Comparison of ENCODE assay signal across 19 cellular contexts in the genomic region with DNA sequence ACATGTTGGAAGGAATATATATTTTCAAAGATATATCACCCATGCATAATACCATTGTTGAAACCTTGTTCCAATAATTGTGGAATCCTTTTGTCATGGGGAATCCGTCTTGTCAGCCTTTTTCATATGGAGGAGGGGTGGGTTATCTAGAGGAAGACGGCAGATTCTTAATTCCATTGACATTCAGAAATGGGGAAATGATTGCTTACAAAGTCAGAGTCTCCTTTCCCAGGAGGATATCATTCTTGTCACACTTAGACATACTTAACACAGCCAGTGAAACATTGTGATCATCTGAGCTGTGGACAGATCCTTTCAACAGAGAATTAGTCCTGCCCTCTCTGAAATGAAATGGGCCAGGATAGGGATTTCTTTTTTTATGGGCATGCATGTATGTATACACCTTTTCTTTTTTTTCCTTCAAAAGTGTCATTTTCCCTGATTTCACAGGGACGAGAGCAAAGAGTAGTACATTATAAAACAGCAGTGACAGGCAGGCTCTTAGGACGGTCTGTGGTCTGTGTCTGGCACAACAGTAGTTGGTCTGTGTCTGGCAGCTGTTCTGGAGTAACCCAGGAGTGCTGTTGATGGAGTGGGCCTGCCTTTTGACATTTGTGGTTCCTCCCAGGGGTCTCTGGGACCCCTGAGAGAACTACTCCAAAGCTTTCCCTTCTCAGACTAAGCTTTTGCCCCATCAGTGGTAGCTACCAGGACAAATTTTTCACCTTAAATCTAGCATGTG.
"Had no signal": no experiment of that assay in that cellular context is flagged by ENCODE, and none has a peak within 500 bp of the region (broad histone marks: within the 10 kb centered on the region; RNA-seq: fewer than 3 reads in every experiment).

No MANE protein-coding gene starts in this region.

- ATAC-seq: left lung; naive thymus-derived CD8-positive, alpha-beta T cell; sciatic nerve had no signal

- H3K4me1 Mint-ChIP-seq: neural crest cell had no signal

- H3K4me3 Mint-ChIP-seq: naive thymus-derived CD8-positive, alpha-beta T cell; neural crest cell had no signal

- H3K4me1 ChIP-seq: left lung, transverse colon had no signal

- H3K9me3 Mint-ChIP-seq: naive thymus-derived CD8-positive, alpha-beta T cell; neural crest cell had no signal

- DNase-seq: caudate nucleus; effector CD4-positive, alpha-beta T cell; foreskin melanocyte; heart right ventricle; islet precursor cell; left lung; mesendoderm; naive thymus-derived CD8-positive, alpha-beta T cell; stimulated activated CD4-positive, alpha-beta T cell treated with anti-CD3 and anti-CD28 coated beads, Interleukin-12 subunit alpha, Interleukin-12 subunit beta, amount 100 ng/mL, for 4 hours; stimulated activated naive CD4-positive, alpha-beta T cell; stomach; substantia nigra; transverse colon had no signal

- H3K9me3 ChIP-seq: heart right ventricle, left lung, stomach, thoracic aorta, transverse colon had no signal

- H3K27me3 ChIP-seq: heart right ventricle, left lung, stomach, transverse colon had no signal

- H3K4me3 ChIP-seq: coronary artery, heart right ventricle, left lung, lung, skin epidermis, stomach, thoracic aorta, transverse colon had no signal

- H3K27me3 Mint-ChIP-seq: naive thymus-derived CD8-positive, alpha-beta T cell had no signal

- H3K27ac ChIP-seq: coronary artery, heart right ventricle, left lung, skin epidermis, stomach, thoracic aorta, transverse colon had no signal
